In the genomic region with DNA sequence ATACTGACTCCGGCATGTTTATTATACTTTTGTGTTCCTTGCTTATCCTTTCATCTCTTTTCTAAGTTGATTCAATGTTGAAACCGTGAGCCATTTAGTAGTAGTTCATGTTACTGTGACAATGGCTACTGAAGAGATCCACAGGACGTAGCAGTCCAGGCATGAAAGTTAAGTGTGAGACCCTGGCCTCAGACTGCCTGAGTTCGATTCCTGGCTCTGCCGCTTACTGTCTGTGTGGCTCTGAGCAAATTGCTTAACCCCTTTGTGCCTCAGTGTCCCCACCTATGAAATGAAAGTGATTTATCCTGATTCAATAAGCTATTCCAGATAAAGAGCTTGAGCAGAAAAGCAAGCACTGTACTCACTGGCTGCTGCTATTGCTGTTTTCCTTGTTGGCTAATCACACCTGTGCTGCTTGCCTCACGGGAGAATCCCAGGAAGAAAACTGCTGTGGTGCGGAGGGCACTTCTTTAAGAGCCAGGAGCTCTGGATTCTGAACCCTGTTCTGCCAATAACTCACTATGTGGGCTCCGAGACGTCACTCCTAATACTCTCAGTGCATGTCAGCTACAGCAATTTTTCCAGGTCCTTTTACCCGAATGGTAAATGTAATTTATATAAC, we compare ENCODE assay signal across 33 cellular contexts. TPM values are rescaled to one million over a fixed set of nuclear protein-coding genes. Genes with fewer than 3 reads are reported as not detected.
"Had no signal": no experiment of that assay in that cellular context is flagged by ENCODE, and none has a peak within 500 bp of the region (broad histone marks: within the 10 kb centered on the region; RNA-seq: fewer than 3 reads in every experiment).

No MANE protein-coding gene starts in this region.

- H3K4me1 ChIP-seq: stomach, suprapubic skin, thyroid gland, tibial artery, transverse colon, upper lobe of left lung, upper lobe of right lung, uterus, vagina had no signal

- H3K27me3 ChIP-seq: testis, thyroid gland, tibial nerve, transverse colon, upper lobe of left lung, upper lobe of right lung, uterus, vagina had no signal

- H3K4me3 ChIP-seq: stomach, suprapubic skin, testis, thoracic aorta, thyroid gland, tibial artery, tibial nerve, transverse colon, upper lobe of left lung, upper lobe of right lung, uterus, vagina had no signal

- H3K27ac Mint-ChIP-seq: stimulated activated effector memory CD8-positive, alpha-beta T cell treated with anti-CD3 and anti-CD28 coated beads, Interleukin-12 subunit alpha, Interleukin-12 subunit beta, amount 100 ng/mL, for 72 hours; stimulated activated memory B cell treated with anti-CD40 and anti-IgM and Interleukin-4, amounts not matched to agents 10 μg/mL and 1 μg/mL and 100 μg/mL, for 72 hours; stimulated activated naive B cell treated with anti-CD40 and anti-IgM and Interleukin-4, amounts not matched to agents 10 μg/mL and 1 μg/mL and 100 μg/mL, for 72 hours; stimulated activated naive CD8-positive, alpha-beta T cell treated with anti-CD3 and anti-CD28 coated beads, Interleukin-15, amount 100 ng/mL, for 72 hours; stimulated activated naive CD8-positive, alpha-beta T cell treated with anti-CD3 and anti-CD28 coated beads, Interleukin-15, Interleukin-2, amounts not matched to agents 100 ng/mL and 50 ng/mL, for 24 hours; type B pancreatic cell had no signal

- H3K4me1 Mint-ChIP-seq: stimulated activated effector memory CD8-positive, alpha-beta T cell treated with anti-CD3 and anti-CD28 coated beads, Interleukin-12 subunit alpha, Interleukin-12 subunit beta, amount 100 ng/mL, for 72 hours; stimulated activated memory B cell treated with anti-CD40 and anti-IgM and Interleukin-4, amounts not matched to agents 10 μg/mL and 1 μg/mL and 100 μg/mL, for 72 hours; stimulated activated naive B cell treated with anti-CD40 and anti-IgM and Interleukin-4, amounts not matched to agents 10 μg/mL and 1 μg/mL and 100 μg/mL, for 72 hours; stimulated activated naive CD8-positive, alpha-beta T cell treated with anti-CD3 and anti-CD28 coated beads, Interleukin-15, amount 100 ng/mL, for 72 hours had no signal

- H3K4me3 Mint-ChIP-seq: stimulated activated effector memory CD8-positive, alpha-beta T cell treated with anti-CD3 and anti-CD28 coated beads, Interleukin-12 subunit alpha, Interleukin-12 subunit beta, amount 100 ng/mL, for 72 hours; stimulated activated memory B cell treated with anti-CD40 and anti-IgM and Interleukin-4, amounts not matched to agents 10 μg/mL and 1 μg/mL and 100 μg/mL, for 72 hours; stimulated activated naive B cell treated with anti-CD40 and anti-IgM and Interleukin-4, amounts not matched to agents 10 μg/mL and 1 μg/mL and 100 μg/mL, for 72 hours; stimulated activated naive CD8-positive, alpha-beta T cell treated with anti-CD3 and anti-CD28 coated beads, Interleukin-15, amount 100 ng/mL, for 72 hours; stimulated activated naive CD8-positive, alpha-beta T cell treated with anti-CD3 and anti-CD28 coated beads, Interleukin-15, Interleukin-2, amounts not matched to agents 100 ng/mL and 50 ng/mL, for 24 hours; type B pancreatic cell had no signal

- ATAC-seq: stimulated activated effector memory CD8-positive, alpha-beta T cell treated with anti-CD3 and anti-CD28 coated beads, Interleukin-12 subunit alpha, Interleukin-12 subunit beta, amount 100 ng/mL, for 72 hours; stimulated activated memory B cell treated with anti-CD40 and anti-IgM and Interleukin-4, amounts not matched to agents 10 μg/mL and 1 μg/mL and 100 μg/mL, for 72 hours; stimulated activated naive B cell treated with anti-CD40 and anti-IgM and Interleukin-4, amounts not matched to agents 10 μg/mL and 1 μg/mL and 100 μg/mL, for 72 hours; stimulated activated naive CD8-positive, alpha-beta T cell treated with anti-CD3 and anti-CD28 coated beads, Interleukin-15, amount 100 ng/mL, for 72 hours; stimulated activated naive CD8-positive, alpha-beta T cell treated with anti-CD3 and anti-CD28 coated beads, Interleukin-15, Interleukin-2, amounts not matched to agents 100 U/mL and 50 U/mL, for 24 hours had no signal

- H3K9me3 ChIP-seq: stomach, suprapubic skin, testis, thoracic aorta, thyroid gland, tibial artery, tibial nerve, transverse colon, upper lobe of left lung, upper lobe of right lung, uterus, vagina had no signal

- H3K27ac ChIP-seq: stomach, suprapubic skin, testis, thoracic aorta, thyroid gland, tibial artery, transverse colon, upper lobe of left lung, upper lobe of right lung, uterus, vagina had no signal

- H3K36me3 ChIP-seq: stomach, suprapubic skin, thoracic aorta, thyroid gland, tibial artery, tibial nerve, transverse colon, upper lobe of left lung, upper lobe of right lung, uterus, vagina had no signal

- DNase-seq: stimulated activated CD4-positive, alpha-beta T cell treated with anti-CD3 and anti-CD28 coated beads, Interleukin-2, amount 100 ng/mL, for 48 hours; stimulated activated CD4-positive, alpha-beta T cell treated with anti-CD3 and anti-CD28 coated beads, Interleukin-4, amount 100 ng/mL, for 1 hour; stimulated activated CD4-positive, alpha-beta T cell treated with anti-CD3 and anti-CD28 coated beads, Interleukin-4, amount 100 ng/mL, for 24 hours; stimulated activated CD4-positive, alpha-beta T cell treated with anti-CD3 and anti-CD28 coated beads, Interleukin-4, amount 100 ng/mL, for 4 hours; stimulated activated CD8-positive, alpha-beta memory T cell treated with anti-CD3 and anti-CD28 coated beads, Interleukin-4, amount 100 ng/mL, for 48 hours; stimulated activated naive B cell treated with anti-CD40 and anti-IgM and Interleukin-4, amounts not matched to agents 10 μg/mL and 1 μg/mL and 100 μg/mL, for 72 hours; stimulated activated naive CD4-positive, alpha-beta T cell; stimulated activated naive CD4-positive, alpha-beta T cell treated with Interleukin-2 at 50 U/mL for 16 hours; stimulated activated naive CD8-positive, alpha-beta T cell treated with anti-CD3 and anti-CD28 coated beads, Interleukin-15, amount 100 ng/mL, for 72 hours; stimulated activated naive CD8-positive, alpha-beta T cell treated with anti-CD3 and anti-CD28 coated beads, Interleukin-15, Interleukin-2, amounts not matched to agents 100 U/mL and 50 U/mL, for 24 hours; stomach; substantia nigra; testis; thyroid gland; tibial artery; transverse colon; trophoblast cell; upper lobe of left lung; upper lobe of right lung; uterus had no signal

- H3K36me3 Mint-ChIP-seq: stimulated activated effector memory CD8-positive, alpha-beta T cell treated with anti-CD3 and anti-CD28 coated beads, Interleukin-12 subunit alpha, Interleukin-12 subunit beta, amount 100 ng/mL, for 72 hours; stimulated activated memory B cell treated with anti-CD40 and anti-IgM and Interleukin-4, amounts not matched to agents 10 μg/mL and 1 μg/mL and 100 μg/mL, for 72 hours; stimulated activated naive B cell treated with anti-CD40 and anti-IgM and Interleukin-4, amounts not matched to agents 10 μg/mL and 1 μg/mL and 100 μg/mL, for 72 hours; type B pancreatic cell had no signal

- H3K9me3 Mint-ChIP-seq: stimulated activated effector memory CD8-positive, alpha-beta T cell treated with anti-CD3 and anti-CD28 coated beads, Interleukin-12 subunit alpha, Interleukin-12 subunit beta, amount 100 ng/mL, for 72 hours; stimulated activated memory B cell treated with anti-CD40 and anti-IgM and Interleukin-4, amounts not matched to agents 10 μg/mL and 1 μg/mL and 100 μg/mL, for 72 hours; stimulated activated naive B cell treated with anti-CD40 and anti-IgM and Interleukin-4, amounts not matched to agents 10 μg/mL and 1 μg/mL and 100 μg/mL, for 72 hours; stimulated activated naive CD8-positive, alpha-beta T cell treated with anti-CD3 and anti-CD28 coated beads, Interleukin-15, amount 100 ng/mL, for 72 hours; stimulated activated naive CD8-positive, alpha-beta T cell treated with anti-CD3 and anti-CD28 coated beads, Interleukin-15, Interleukin-2, amounts not matched to agents 100 ng/mL and 50 ng/mL, for 24 hours; type B pancreatic cell had no signal

- H3K27me3 Mint-ChIP-seq: type B pancreatic cell had no signal

- FAIRE-seq: urothelium cell line had no signal

RNA-seq across cellular contexts. Expression of a gene that starts 38.4 kb away (rescaled TPM):
- total RNA-seq: subcutaneous adipose tissue, suprapubic skin, temporal lobe, thyroid gland, upper lobe of right lung, ureter, urinary bladder, uterus, vagina had no signal
